Comparison of ENCODE assay signal across 22 cellular contexts in genomic region chr9:133851693-133852092, GRCh38.
"Had no signal": no experiment of that assay in that cellular context is flagged by ENCODE, and none has a peak within 500 bp of the region (broad histone marks: within the 10 kb centered on the region; RNA-seq: fewer than 3 reads in every experiment).

No MANE protein-coding gene starts in this region.

- H3K4me3 ChIP-seq: coronary artery, esophagus squamous epithelium, lower lobe of right lung, neural progenitor cell, right lobe of liver, testis, tibial artery, upper lobe of left lung, uterus had no signal

- H3K9me3 ChIP-seq: esophagus squamous epithelium, lower lobe of right lung, right lobe of liver, testis, tibial artery, upper lobe of left lung, uterus had no signal

- H3K36me3 Mint-ChIP-seq: natural killer cell treated with Interleukin-12 subunit alpha and Interleukin-12 subunit beta and Interleukin-15 and Interleukin-18, amount 100 ng/mL, for 72 hours had no signal

- H3K27me3 Mint-ChIP-seq: natural killer cell treated with Interleukin-12 subunit alpha and Interleukin-12 subunit beta and Interleukin-15 and Interleukin-18, amount 100 ng/mL, for 72 hours; progenitor cell of endocrine pancreas had no signal

- H3K27ac Mint-ChIP-seq: natural killer cell treated with Interleukin-12 subunit alpha and Interleukin-12 subunit beta and Interleukin-15 and Interleukin-18, amount 100 ng/mL, for 72 hours; neural progenitor cell; progenitor cell of endocrine pancreas had no signal

- H3K4me3 Mint-ChIP-seq: natural killer cell treated with Interleukin-12 subunit alpha and Interleukin-12 subunit beta and Interleukin-15 and Interleukin-18, amount 100 ng/mL, for 72 hours; neural progenitor cell had no signal

- ATAC-seq: left ventricle myocardium superior; lower lobe of right lung; natural killer cell treated with Interleukin-12 subunit alpha and Interleukin-12 subunit beta and Interleukin-15 and Interleukin-18, amount 100 ng/mL, for 72 hours; right lobe of liver; stimulated activated naive CD8-positive, alpha-beta T cell treated with anti-CD3 and anti-CD28 coated beads, Interleukin-15, Interleukin-2, amounts not matched to agents 100 U/mL and 50 U/mL, for 24 hours had no signal

- H3K36me3 ChIP-seq: esophagus squamous epithelium, lower lobe of right lung, neural progenitor cell, upper lobe of left lung, uterus had no signal

- H3K27me3 ChIP-seq: esophagus squamous epithelium, neural progenitor cell, right lobe of liver, testis, tibial artery, upper lobe of left lung, uterus had no signal

- DNase-seq: dermis blood vessel endothelial cell; effector memory CD4-positive, alpha-beta T cell; erythroblast; esophagus squamous epithelium; foreskin melanocyte; hypothalamus; left ventricle myocardium superior; lower lobe of right lung; right lobe of liver; small intestine; stimulated activated CD4-positive, alpha-beta T cell treated with anti-CD3 and anti-CD28 coated beads, Interleukin-15, amount 100 ng/mL, for 24 hours; stimulated activated CD4-positive, alpha-beta T cell treated with anti-CD3 and anti-CD28 coated beads, Interleukin-2, amount 100 ng/mL, for 48 hours; stimulated activated naive CD8-positive, alpha-beta T cell treated with anti-CD3 and anti-CD28 coated beads, Interleukin-15, Interleukin-2, amounts not matched to agents 100 U/mL and 50 U/mL, for 24 hours; testis; tibial artery; upper lobe of left lung; uterus had no signal

- H3K9me3 Mint-ChIP-seq: natural killer cell treated with Interleukin-12 subunit alpha and Interleukin-12 subunit beta and Interleukin-15 and Interleukin-18, amount 100 ng/mL, for 72 hours; neural progenitor cell had no signal

- H3K27ac ChIP-seq: coronary artery, esophagus squamous epithelium, lower lobe of right lung, neural progenitor cell, parathyroid adenoma, right lobe of liver, testis, tibial artery, upper lobe of left lung, uterus had no signal

- H3K4me1 ChIP-seq: parathyroid adenoma, testis, tibial artery, uterus had no signal
